In genomic region chr10:132504501-132505272, GRCh38 we compare ENCODE assay signal across 19 cellular contexts.
"Had no signal": no experiment of that assay in that cellular context is flagged by ENCODE, and none has a peak within 500 bp of the region (broad histone marks: within the 10 kb centered on the region; RNA-seq: fewer than 3 reads in every experiment).

No MANE protein-coding gene starts in this region.

- H3K9me3 Mint-ChIP-seq: activated T-cell treated with anti-CD3 and anti-CD28 coated beads, Interleukin-2, amount 50 U/mL, for 4 hours; central memory CD8-positive, alpha-beta T cell; mesothelial cell of epicardium; naive thymus-derived CD8-positive, alpha-beta T cell; T-cell; T-helper 2 cell treated with Interferon-gamma antibody and Interleukin-4, amounts not matched to agents 5 μg/mL and 100 μg/mL, for 36 hours had no signal

- H3K27me3 ChIP-seq: colonic mucosa, dorsolateral prefrontal cortex, gastrocnemius medialis, neural progenitor cell had no signal

- H3K27ac ChIP-seq: colonic mucosa, dorsolateral prefrontal cortex, esophagus squamous epithelium, neural progenitor cell, VCaP had no signal

- H3K4me3 Mint-ChIP-seq: activated T-cell treated with anti-CD3 and anti-CD28 coated beads, Interleukin-2, amount 50 U/mL, for 4 hours; central memory CD8-positive, alpha-beta T cell; mesothelial cell of epicardium; naive thymus-derived CD8-positive, alpha-beta T cell; neural progenitor cell; T-cell; T-helper 2 cell treated with Interferon-gamma antibody and Interleukin-4, amounts not matched to agents 5 μg/mL and 100 μg/mL, for 36 hours had no signal

- DNase-seq: activated CD4-positive, CD25-positive, alpha-beta regulatory T cell treated with anti-CD3 and anti-CD28 coated beads, Interleukin-2, amount 50 U/mL, for 72 hours; activated CD8-positive, alpha-beta memory T cell treated with anti-CD3 and anti-CD28 coated beads, Interleukin-2, amount 50 U/mL, for 4 hours; activated naive CD4-positive, alpha-beta T cell treated with anti-CD3 and anti-CD28 coated beads, Interleukin-2, amount 50 U/mL, for 16 hours; activated T-cell treated with anti-CD3 and anti-CD28 coated beads, Interleukin-2, amount 50 U/mL, for 4 hours; colonic mucosa; esophagus squamous epithelium; retina; stimulated activated CD4-positive, alpha-beta T cell treated with anti-CD3 and anti-CD28 coated beads, Interleukin-4, amount 100 ng/mL, for 24 hours; stimulated activated naive CD4-positive, alpha-beta T cell treated with Interleukin-2 at 50 U/mL for 16 hours; T-cell had no signal

- H3K4me3 ChIP-seq: colonic mucosa, dorsolateral prefrontal cortex, esophagus squamous epithelium, gastrocnemius medialis, neural progenitor cell had no signal

- H3K27ac Mint-ChIP-seq: mesothelial cell of epicardium; naive thymus-derived CD8-positive, alpha-beta T cell; neural progenitor cell; progenitor cell of endocrine pancreas; T-cell; T-helper 2 cell treated with Interferon-gamma antibody and Interleukin-4, amounts not matched to agents 5 μg/mL and 100 μg/mL, for 36 hours had no signal

- H3K4me1 Mint-ChIP-seq: central memory CD8-positive, alpha-beta T cell; mesothelial cell of epicardium; T-cell had no signal

- H3K9me3 ChIP-seq: colonic mucosa, esophagus squamous epithelium, gastrocnemius medialis had no signal

- H3K36me3 Mint-ChIP-seq: mesothelial cell of epicardium; naive thymus-derived CD8-positive, alpha-beta T cell; T-cell had no signal

- ATAC-seq: activated T-cell treated with anti-CD3 and anti-CD28 coated beads, Interleukin-2, amount 50 U/mL, for 4 hours; gastrocnemius medialis; naive thymus-derived CD8-positive, alpha-beta T cell; T-cell had no signal

- H3K36me3 ChIP-seq: colonic mucosa, esophagus squamous epithelium, gastrocnemius medialis, neural progenitor cell had no signal

- H3K4me1 ChIP-seq: colonic mucosa, neural progenitor cell had no signal
